ENCODE assay signal across 14 cellular contexts in genomic region chr12:105221588-105222325, GRCh38. TPM values are rescaled to one million over a fixed set of nuclear protein-coding genes. Genes with fewer than 3 reads are reported as not detected.
DNase-seq lines count a peak whose midpoint lies in the region; TF ChIP-seq lines count a peak whose summit lies in the region.
"Had no signal": no experiment of that assay in that cellular context is flagged by ENCODE, and none has a peak within 500 bp of the region (broad histone marks: within the 10 kb centered on the region; RNA-seq: fewer than 3 reads in every experiment).

No MANE protein-coding gene starts in this region.

- H3K27ac Mint-ChIP-seq in HFFc6 (peak overlapping the region; percentile 76), endodermal cell (no peak overlapping the region)

- H2AK5ac ChIP-seq in mesendoderm (ENCODE audit: low read length) = no peak overlapping the region

- peaks cover 77% of the 10 kb centered on the region for H3K36me3 Mint-ChIP-seq in HFFc6 (ENCODE audit: low read depth)
- H3K36me3 Mint-ChIP-seq in endodermal cell (ENCODE audit: low read depth) = peaks cover 18% of the 10 kb centered on the region

- H3K23ac ChIP-seq in mesendoderm (ENCODE audit: low read length) = no peak overlapping the region

- H3K27me3 Mint-ChIP-seq in HFFc6 (ENCODE audit: insufficient read depth) = no peaks in the 10 kb centered on the region; the same call in 1 of the 2 replicates
- H3K27me3 Mint-ChIP-seq in endodermal cell (ENCODE audit: insufficient read depth) = no peaks in the 10 kb centered on the region

- TF ChIP-seq POLR2A in stomach (IDR thresholded peaks at IDR 0.05) = no peak

- no peak overlapping the region for H3K9ac ChIP-seq in endodermal cell (ENCODE audit: extremely low read depth, low read length, poor library complexity, severe bottlenecking)
- H3K9ac ChIP-seq in mesendoderm (ENCODE audit: low read length) = no peak overlapping the region

- H3K56ac ChIP-seq in mesendoderm (ENCODE audit: low read length) = no peak overlapping the region

- H3K4me3 Mint-ChIP-seq in HFFc6 (no peak overlapping the region), endodermal cell (no peak overlapping the region)

- WGBS in endodermal cell (ENCODE audit: insufficient coverage in 1 of 2, insufficient read length in 1 of 2), 2 experiments = 92 to 96% methylated on average over 18 to 19 of the region's 19 CpGs
- WGBS in stomach, 5 donors = 43 to 63% (median 52%) methylated on average over 16 to 19 of the region's 19 CpGs
- no CpG with 5 or more reads among the region's 19 CpGs for WGBS in mesendoderm (ENCODE audit: extremely low coverage, insufficient coverage, low lambda C conversion rate)

- H3K18ac ChIP-seq in mesendoderm (ENCODE audit: low read length) = no peak overlapping the region

- H3K27ac ChIP-seq in endodermal cell (ENCODE audit: low read depth, low read length) (peak overlapping the region; percentile 6), stomach (peak overlapping the region; percentile 13 to 86 (median 72)), mesendoderm (ENCODE audit: low read depth, low read length) (no peak overlapping the region)
- H3K27ac ChIP-seq: psoas muscle, thoracic aorta, WERI-Rb-1 had no signal

- H4K8ac ChIP-seq in mesendoderm (ENCODE audit: low read depth, low read length) = no peak overlapping the region

- intact Hi-C loops in stomach (cut with DNase I; ENCODE audit: low total_unique reads) = no loop called here

- peaks cover 8% of the 10 kb centered on the region for H3K36me3 ChIP-seq in endodermal cell (ENCODE audit: control insufficient read depth, insufficient read depth, low read length)
- peaks cover 12 to 48% (median 45%) of the 10 kb centered on the region in 4 donors for H3K36me3 ChIP-seq in stomach
- no peaks in the 10 kb centered on the region for H3K36me3 ChIP-seq in mesendoderm (ENCODE audit: control insufficient read depth, insufficient read depth, low read length)
- H3K36me3 ChIP-seq: BE2C, WERI-Rb-1 had no signal

- no peak overlapping the region for H2BK15ac ChIP-seq in mesendoderm (replicated peaks; ENCODE audit: low read depth)

- TF ChIP-seq CTCF in HFFc6 (IDR thresholded peaks at IDR 0.05) (no peak), endodermal cell (conservative IDR thresholded peaks at IDR 0.05) (no peak), stomach (IDR thresholded peaks at IDR 0.05) (no peak)

- no peaks in the 10 kb centered on the region for H3K9me3 ChIP-seq in endodermal cell (ENCODE audit: control insufficient read depth, low read length)
- H3K9me3 ChIP-seq in stomach = no peaks in the 10 kb centered on the region
- H3K9me3 ChIP-seq: BE2C, psoas muscle, thoracic aorta had no signal

- H3K4me3 ChIP-seq in endodermal cell (ENCODE audit: low read length) (no peak overlapping the region), stomach (no peak overlapping the region), mesendoderm (ENCODE audit: low read length) (no peak overlapping the region)
- H3K4me3 ChIP-seq: psoas muscle, thoracic aorta had no signal

- no peak overlapping the region for H3K4me2 ChIP-seq in mesendoderm (ENCODE audit: low read length)

- no peak overlapping the region for H4K5ac ChIP-seq in mesendoderm (ENCODE audit: low read length)

- peaks cover 87% of the 10 kb centered on the region for H3K4me1 Mint-ChIP-seq in HFFc6 (ENCODE audit: low read depth)
- H3K4me1 Mint-ChIP-seq in endodermal cell = peaks cover 12% of the 10 kb centered on the region

- no peaks in the 10 kb centered on the region for H3K79me1 ChIP-seq in mesendoderm (ENCODE audit: low read length)

- H3K4me1 ChIP-seq in endodermal cell (ENCODE audit: control insufficient read depth, insufficient read depth, low read length) (peaks cover 3% of the 10 kb centered on the region), stomach (peaks cover 59 to 89% (median 76%) of the 10 kb centered on the region in 4 donors), mesendoderm (ENCODE audit: control insufficient read depth, low read depth, low read length) (no peaks in the 10 kb centered on the region)
- H3K4me1 ChIP-seq: BE2C had no signal

- no peak overlapping the region for H2BK5ac ChIP-seq in mesendoderm (ENCODE audit: low read length)

- no peak for DNase-seq in HFFc6
- DNase-seq in NCI-H345 (lab: John Stamatoyannopoulos, UW) = peak; percentile 94
- no peak for DNase-seq in endodermal cell
- no peak for DNase-seq in stomach
- no peak for DNase-seq in mesendoderm
- no peak for DNase-seq in SHP77 treated with DMSO at 0.1 percent for 48 hours (lab: John Stamatoyannopoulos, UW)
- no peak for DNase-seq in NCI-H526 (lab: John Stamatoyannopoulos, UW)
- DNase-seq: activated naive CD4-positive, alpha-beta T cell; BE2C; kidney glomerular epithelial cell; NCI-H1694; psoas muscle; WERI-Rb-1 had no signal

- no peaks in the 10 kb centered on the region for H3K9me3 Mint-ChIP-seq in HFFc6
- H3K9me3 Mint-ChIP-seq in endodermal cell = no peaks in the 10 kb centered on the region

- no peak for TF ChIP-seq EP300 in stomach (IDR thresholded peaks at IDR 0.05)

- H3K79me2 ChIP-seq in mesendoderm (ENCODE audit: control insufficient read depth, insufficient read depth, low read length) = no peaks in the 10 kb centered on the region

- no peaks in the 10 kb centered on the region for H3K27me3 ChIP-seq in endodermal cell (ENCODE audit: control insufficient read depth, insufficient read depth, low read length, poor library complexity, severe bottlenecking)
- no peaks in the 10 kb centered on the region for H3K27me3 ChIP-seq in stomach
- no peaks in the 10 kb centered on the region for H3K27me3 ChIP-seq in mesendoderm (ENCODE audit: insufficient read depth, low read length, poor library complexity)
- H3K27me3 ChIP-seq: BE2C had no signal

- H3K4ac ChIP-seq in mesendoderm (ENCODE audit: low read depth, low read length) = no peak overlapping the region

- H2BK120ac ChIP-seq in mesendoderm (ENCODE audit: low read depth, low read length) = no peak overlapping the region

RNA-seq across cellular contexts. Expression of gene APPL2, which starts 14.2 kb away (rescaled TPM):
- total RNA-seq in HFFc6 (2021; fragmentation: NEBNext Ultra II Directional; extraction: Animal tissue kit (Norgen Biotek cat#: 25700)) = 10 to 100 TPM; 67.9 to 98.4 (median 87.8) TPM
- total RNA-seq in endodermal cell (10 to 100 TPM; 31.8 to 35.2 TPM), stomach (100 to 1,000 TPM in 1 of 5 donors, 10 to 100 TPM in 4; 43.4 to 407 (median 69.0) TPM)
- polyA plus RNA-seq in endodermal cell (2013, experiment 1 of 2) = 40.4 TPM
- polyA plus RNA-seq in endodermal cell (2013, experiment 2 of 2) = 37.2 TPM
- polyA plus RNA-seq in stomach = 10 to 100 TPM; 15.9 to 39.0 (median 16.9) TPM
- polyA plus RNA-seq in mesendoderm (2013, experiment 1 of 2) = 12.7 TPM
- polyA plus RNA-seq in mesendoderm (2013, experiment 2 of 2) = 12.5 TPM
